Comparison of ENCODE assay signal across 26 cellular contexts in genomic region chr20:63003546-63003945, GRCh38. TPM values are rescaled to one million over a fixed set of nuclear protein-coding genes. Genes with fewer than 3 reads are reported as not detected.
"Had no signal": no experiment of that assay in that cellular context is flagged by ENCODE, and none has a peak within 500 bp of the region (broad histone marks: within the 10 kb centered on the region; RNA-seq: fewer than 3 reads in every experiment).

No MANE protein-coding gene starts in this region.

- H3K9me3 ChIP-seq: colonic mucosa, left ventricle myocardium inferior, prostate gland, right atrium auricular region, tibial nerve had no signal

- H3K27ac ChIP-seq: colonic mucosa, left ventricle myocardium inferior, prostate gland, right atrium auricular region, tibial nerve had no signal

- ATAC-seq: activated CD4-positive, alpha-beta T cell treated with anti-CD3 and anti-CD28 coated beads for 36 hours; activated CD8-positive, alpha-beta T cell treated with anti-CD3 and anti-CD28 coated beads for 36 hours; activated naive CD8-positive, alpha-beta T cell treated with anti-CD3 and anti-CD28 coated beads, Interleukin-2, amount 50 U/mL, for 24 hours had no signal

- H3K9me3 Mint-ChIP-seq: activated CD8-positive, alpha-beta T cell treated with anti-CD3 and anti-CD28 coated beads for 36 hours; activated naive CD4-positive, alpha-beta T cell treated with anti-CD3 and anti-CD28 coated beads for 36 hours; activated naive CD8-positive, alpha-beta T cell treated with anti-CD3 and anti-CD28 coated beads, Interleukin-2, amount 50 U/mL, for 24 hours; activated T-helper 2 cell treated with anti-CD3 and anti-CD28 coated beads, Interferon-gamma antibody, Interleukin-2, Interleukin-4, amounts not matched to agents 10 μg/mL and 5 μg/mL and 100 μg/mL, durations not matched to agents 14 hours and 24 hours and 36 hours; central memory CD8-positive, alpha-beta T cell; stimulated activated naive CD8-positive, alpha-beta T cell treated with anti-CD3 and anti-CD28 coated beads, Interleukin-15, Interleukin-2, amounts not matched to agents 100 ng/mL and 50 ng/mL, for 24 hours; T-helper 2 cell treated with Interferon-gamma antibody and Interleukin-4, amounts not matched to agents 5 μg/mL and 100 μg/mL, for 36 hours had no signal

- H3K4me3 Mint-ChIP-seq: activated CD4-positive, alpha-beta T cell treated with anti-CD3 and anti-CD28 coated beads for 36 hours; activated CD8-positive, alpha-beta T cell treated with anti-CD3 and anti-CD28 coated beads for 36 hours; activated naive CD4-positive, alpha-beta T cell treated with anti-CD3 and anti-CD28 coated beads for 36 hours; activated naive CD8-positive, alpha-beta T cell treated with anti-CD3 and anti-CD28 coated beads, Interleukin-2, amount 50 U/mL, for 24 hours; stimulated activated naive CD8-positive, alpha-beta T cell treated with anti-CD3 and anti-CD28 coated beads, Interleukin-15, Interleukin-2, amounts not matched to agents 100 ng/mL and 50 ng/mL, for 24 hours; T-helper 2 cell treated with Interferon-gamma antibody and Interleukin-4, amounts not matched to agents 5 μg/mL and 100 μg/mL, for 36 hours had no signal

- H3K27ac Mint-ChIP-seq: activated CD4-positive, alpha-beta T cell treated with anti-CD3 and anti-CD28 coated beads for 36 hours; activated CD8-positive, alpha-beta T cell treated with anti-CD3 and anti-CD28 coated beads for 36 hours; activated naive CD4-positive, alpha-beta T cell treated with anti-CD3 and anti-CD28 coated beads for 36 hours; activated naive CD8-positive, alpha-beta T cell treated with anti-CD3 and anti-CD28 coated beads, Interleukin-2, amount 50 U/mL, for 24 hours; activated T-helper 2 cell treated with anti-CD3 and anti-CD28 coated beads, Interferon-gamma antibody, Interleukin-2, Interleukin-4, amounts not matched to agents 10 μg/mL and 5 μg/mL and 100 μg/mL, durations not matched to agents 14 hours and 24 hours and 36 hours; nephron; T-helper 2 cell treated with Interferon-gamma antibody and Interleukin-4, amounts not matched to agents 5 μg/mL and 100 μg/mL, for 36 hours had no signal

- DNase-seq: activated CD4-positive, alpha-beta T cell treated with anti-CD3 and anti-CD28 coated beads for 36 hours; activated CD8-positive, alpha-beta T cell treated with anti-CD3 and anti-CD28 coated beads for 36 hours; activated naive CD4-positive, alpha-beta T cell treated with anti-CD3 and anti-CD28 coated beads for 36 hours; activated naive CD8-positive, alpha-beta T cell treated with anti-CD3 and anti-CD28 coated beads, Interleukin-2, amount 50 U/mL, for 24 hours; activated T-cell treated with anti-CD3 and anti-CD28 coated beads, Interleukin-2, amount 50 U/mL, for 1 hour; anterior cingulate cortex; colonic mucosa; erythroblast; head of caudate nucleus; immature natural killer cell; kidney glomerular epithelial cell; left ventricle myocardium inferior; mammary epithelial cell; midbrain; stimulated activated CD4-positive, alpha-beta T cell treated with anti-CD3 and anti-CD28 coated beads, Interleukin-2, amount 100 ng/mL, for 24 hours had no signal

- H3K4me3 ChIP-seq: colonic mucosa, left ventricle myocardium inferior, prostate gland, right atrium auricular region, tibial nerve had no signal

- H3K36me3 ChIP-seq: colonic mucosa, left ventricle myocardium inferior, prostate gland, right atrium auricular region, tibial nerve had no signal

- H3K4me1 ChIP-seq: colonic mucosa had no signal

- H3K36me3 Mint-ChIP-seq: immature natural killer cell had no signal

RNA-seq across cellular contexts. Expression of gene BHLHE23, which starts 3.2 kb away (rescaled TPM):
- total RNA-seq: activated CD4-positive, alpha-beta T cell treated with anti-CD3 and anti-CD28 coated beads for 36 hours; activated CD8-positive, alpha-beta T cell treated with anti-CD3 and anti-CD28 coated beads for 36 hours; activated naive CD4-positive, alpha-beta T cell treated with anti-CD3 and anti-CD28 coated beads for 36 hours; activated T-helper 2 cell treated with anti-CD3 and anti-CD28 coated beads, Interferon-gamma antibody, Interleukin-2, Interleukin-4, amounts not matched to agents 10 μg/mL and 5 μg/mL and 100 μg/mL, durations not matched to agents 14 hours and 24 hours and 36 hours; colonic mucosa; frontal cortex; left ventricle myocardium inferior; mammary epithelial cell; osteocyte; right atrium auricular region; skeletal muscle tissue; tibial nerve had no signal
- polyA plus RNA-seq: immature natural killer cell, mammary epithelial cell had no signal

RNA-seq across cellular contexts. Expression of gene SLC17A9, which starts 51.0 kb away (rescaled TPM):
- total RNA-seq: osteocyte, skeletal muscle tissue had no signal
